Comparison of ENCODE assay signal across 9 cellular contexts in genomic region chr15:47119349-47119748, GRCh38.
"Had no signal": no experiment of that assay in that cellular context is flagged by ENCODE, and none has a peak within 500 bp of the region (broad histone marks: within the 10 kb centered on the region; RNA-seq: fewer than 3 reads in every experiment).

No MANE protein-coding gene starts in this region.

- H3K9me3 ChIP-seq: HAP-1 had no signal

- H3K27ac ChIP-seq: GM23248 had no signal

- ATAC-seq: GM23338, HCT116 had no signal

- H3K4me2 ChIP-seq: GM23338 had no signal

- H3K9ac ChIP-seq: GM23248 had no signal

- DNase-seq: GM23248, GOT3, H7, H9, HCEC 1CT, HFFc6 had no signal

- H3K4me3 ChIP-seq: GM23248, GM23338, HAP-1 had no signal

- H3K36me3 ChIP-seq: HAP-1 had no signal

- H3K4me1 ChIP-seq: HAP-1 had no signal

- H2AFZ ChIP-seq: GM23248, GM23338 had no signal
